1 cellular context compared by ENCODE assay signal in genomic region chr15:58546635-58547627, GRCh38.
TF ChIP-seq lines count a peak whose summit lies in the region.

No MANE protein-coding gene starts in this region.

TF ChIP-seq in K562, 482 proteins besides CTCF, POLR2A, EP300 and RAD21 (continued from another document):
- TF ChIP-seq ATF6 (CRISPR knock-in tag; IDR thresholded peaks at IDR 0.05), result 0 out of 2 replicates have a peak, but pooled peaks have one; percentile 38
- TF ChIP-seq KAT8 (IDR thresholded peaks at IDR 0.05; ENCODE audit: low read depth), result no peak
- TF ChIP-seq NBN (IDR thresholded peaks at IDR 0.05; ENCODE audit: low read depth), result peak; percentile 76; the same call in 1 of the 2 replicates
- 0 out of 2 replicates have a peak, but pooled peaks have one; percentile 5 for TF ChIP-seq CHD2 (IDR thresholded peaks at IDR 0.05; ENCODE audit: low read depth, low read length)
- TF ChIP-seq TAF1 (IDR thresholded peaks at IDR 0.05; ENCODE audit: control insufficient read depth, extremely low read depth, insufficient read depth, low read length, severe bottlenecking), result peak; percentile 21
- TF ChIP-seq, protein P1, sequence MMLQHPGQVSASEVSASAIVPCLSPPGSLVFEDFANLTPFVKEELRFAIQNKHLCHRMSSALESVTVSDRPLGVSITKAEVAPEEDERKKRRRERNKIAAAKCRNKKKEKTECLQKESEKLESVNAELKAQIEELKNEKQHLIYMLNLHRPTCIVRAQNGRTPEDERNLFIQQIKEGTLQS (IDR thresholded peaks at IDR 0.05), result peak; percentile 91
- TF ChIP-seq, protein P1 (CRISPR knock-in tag; conservative IDR thresholded peaks at IDR 0.05), result no peak
- no peak for TF ChIP-seq CREB5 (CRISPR knock-in tag; IDR thresholded peaks at IDR 0.05)
- TF ChIP-seq HDAC1 (IDR thresholded peaks at IDR 0.05), result peak in 1 of 2 experiments; percentile 83; a peak in 2 of 4 replicates
- no peak for TF ChIP-seq SMAD4 (CRISPR knock-in tag; conservative IDR thresholded peaks at IDR 0.05)
- TF ChIP-seq ARID1B (IDR thresholded peaks at IDR 0.05), result peak; percentile 91
- TF ChIP-seq DPF2 (IDR thresholded peaks at IDR 0.05), result peak; percentile 92
TF ChIP-seq in K562: peak in this region for 88.
